8 cellular contexts compared by ENCODE assay signal in genomic region chr16:31033709-31034492, GRCh38. TPM values are rescaled to one million over a fixed set of nuclear protein-coding genes. Genes with fewer than 3 reads are reported as not detected.
DNase-seq lines count a peak whose midpoint lies in the region; ATAC-seq and TF ChIP-seq lines count a peak whose summit lies in the region.

No MANE protein-coding gene starts in this region.

- POLR2A ChIA-PET in activated B cell treated with CpG ODN at 0.5 μM for 24 hours (lab: Charles Lee), result interaction anchor here (0.6 to 2.7 kb wide), 6 partner anchors 40 to 322 kb away, joined by 3 to 32 read pairs (median 6); partner anchors contain the start of genes FUS, KAT8, ZNF646 and ZNF668

- H3K27me3 Mint-ChIP-seq in activated B cell treated with CpG ODN at 0.5 μM for 24 hours, result no peaks in the 10 kb centered on the region

- TF ChIP-seq CTCF in activated B cell treated with CpG ODN at 0.5 μM for 24 hours (IDR thresholded peaks at IDR 0.05) (no peak), cardiac fibroblast (IDR thresholded peaks at IDR 0.05; ENCODE audit: low read depth, low read length) (no peak)

- peak overlapping the region; percentile 97 for H3K4me3 Mint-ChIP-seq in activated B cell treated with CpG ODN at 0.5 μM for 24 hours

- peaks cover 46% of the 10 kb centered on the region for H3K36me3 Mint-ChIP-seq in activated B cell treated with CpG ODN at 0.5 μM for 24 hours (ENCODE audit: low read depth)

- H3K9me3 Mint-ChIP-seq in activated B cell treated with CpG ODN at 0.5 μM for 24 hours, result no peaks in the 10 kb centered on the region

- peaks cover 17% of the 10 kb centered on the region for H3K4me1 Mint-ChIP-seq in activated B cell treated with CpG ODN at 0.5 μM for 24 hours

- CTCF ChIA-PET in activated B cell treated with CpG ODN at 0.5 μM for 24 hours (lab: Charles Lee), result interaction anchor here (0.6 kb wide), 1 partner anchor 226 kb away, joined by 3 read pairs; the partner anchor contains the start of gene ITGAM

- ATAC-seq in GM18520 (IDR thresholded peaks at IDR 0.05; ENCODE audit: unreplicated experiment), result peak; percentile 38
- peak; percentile 46 for ATAC-seq in HG03097 (IDR thresholded peaks at IDR 0.05; ENCODE audit: low FRiP score, unreplicated experiment)
- peak; percentile 59 for ATAC-seq in activated B cell treated with CpG ODN at 0.5 μM for 24 hours (ENCODE audit: low read depth)

- H3K4me3 ChIP-seq in cardiac fibroblast (replicated peaks in 1 of 2; ENCODE audit: low read depth in 2 of 2, low read length in 2 of 2), result peak overlapping the region; percentile 99 to 100

- H3K27ac Mint-ChIP-seq in activated B cell treated with CpG ODN at 0.5 μM for 24 hours, result peak overlapping the region; percentile 94

- intact Hi-C loops in activated B cell treated with CpG ODN at 0.5 μM for 24 hours (cut with micrococcal nuclease), result loop anchor here (1.0 kb wide), 8 partner anchors 37 to 425 kb away; partner anchors contain the start of genes ARMC5, KAT8, SETD1A and VKORC1

- peak; percentile 88 for DNase-seq in A172 (ENCODE audit: low spot score)
- DNase-seq in NCI-H2227 (lab: John Stamatoyannopoulos, UW; ENCODE audit: unreplicated experiment), result peak; percentile 91
- DNase-seq in activated B cell treated with CpG ODN at 0.5 μM for 24 hours, result peak; percentile 79
- peak; percentile 84 to 85 for DNase-seq in cardiac fibroblast (ENCODE audit: low read depth in 2 of 2)
- DNase-seq in islet precursor cell, result peak; percentile 88
- peak; percentile 72 to 83 for DNase-seq in stimulated activated CD4-positive, alpha-beta T cell treated with anti-CD3 and anti-CD28 coated beads, Interleukin-12 subunit alpha, Interleukin-12 subunit beta, amount 100 ng/mL, for 24 hours (ENCODE audit: low read depth in 2 of 2)

RNA-seq across cellular contexts. Expression of gene STX4, which starts 0.5 kb away (rescaled TPM):
- 35.2 and 40.0 TPM in 2 replicates for total RNA-seq in A172 (2014; rRNA removed; shearing (Covaris generic))
- 106 and 107 TPM in 2 replicates for total RNA-seq in activated B cell treated with CpG ODN at 0.5 μM for 24 hours

RNA-seq across cellular contexts. Expression of gene STX1B, which starts 23.5 kb away (rescaled TPM):
- total RNA-seq in A172 (2014; rRNA removed; shearing (Covaris generic)), result 0.26 and 3.5 TPM in 2 replicates
- 1.2 and 1.6 TPM in 2 replicates for total RNA-seq in activated B cell treated with CpG ODN at 0.5 μM for 24 hours

RNA-seq across cellular contexts. Expression of gene ZNF668, which starts 40.1 kb away (rescaled TPM):
- 31.2 and 35.5 TPM in 2 replicates for total RNA-seq in A172 (2014; rRNA removed; shearing (Covaris generic))
- total RNA-seq in activated B cell treated with CpG ODN at 0.5 μM for 24 hours, result 8.3 and 10.1 TPM in 2 replicates

RNA-seq across cellular contexts. Expression of gene ZNF646, which starts 40.3 kb away (rescaled TPM):
- total RNA-seq in A172 (2014; rRNA removed; shearing (Covaris generic)), result 10.3 and 11.5 TPM in 2 replicates
- 32.4 and 32.5 TPM in 2 replicates for total RNA-seq in activated B cell treated with CpG ODN at 0.5 μM for 24 hours

RNA-seq across cellular contexts. Expression of gene HSD3B7, which starts 48.9 kb away (rescaled TPM):
- total RNA-seq in A172 (2014; rRNA removed; shearing (Covaris generic)), result 30.4 and 33.8 TPM in 2 replicates
- total RNA-seq in activated B cell treated with CpG ODN at 0.5 μM for 24 hours, result 1.3 and 1.6 TPM in 2 replicates

Comparison
In these comparisons a context has a peak if more than half of its experiments do, and no peak if none do; other contexts are left out.
1. Peak in every context shown above with its lines: DNase-seq, ATAC-seq and H3K4me3 ChIP-seq.